ENCODE assay signal across 1 cellular context in genomic region chr10:96089670-96090462, GRCh38.
TF ChIP-seq lines count a peak whose summit lies in the region.

No MANE protein-coding gene starts in this region.

TF ChIP-seq in HepG2, 621 proteins besides CTCF, POLR2A, EP300 and RAD21 (continued from another document and continues in another):
- TF ChIP-seq ZNF574 (CRISPR knock-in tag; IDR thresholded peaks at IDR 0.05) (peak; percentile 95), NFKB2 (CRISPR knock-in tag; IDR thresholded peaks at IDR 0.05; ENCODE audit: borderline replicate concordance) (0 out of 2 replicates have a peak, but pooled peaks have one; percentile 58), KLF11 (CRISPR knock-in tag; IDR thresholded peaks at IDR 0.05) (peak; percentile 30; the same call in 1 of the 2 replicates), RFX1 (IDR thresholded peaks at IDR 0.05) (no peak), ZNF619 (CRISPR knock-in tag; IDR thresholded peaks at IDR 0.05) (peak; percentile 80; the same call in 1 of the 2 replicates), CEBPB (IDR thresholded peaks at IDR 0.05; ENCODE audit: borderline replicate concordance, low read depth, low read length) (peak; percentile 92), KAT8 (CRISPR knock-in tag; IDR thresholded peaks at IDR 0.05) (peak; percentile 99), ZGPAT (CRISPR knock-in tag; IDR thresholded peaks at IDR 0.05) (peak; percentile 91), TAF15 (IDR thresholded peaks at IDR 0.05; ENCODE audit: low read depth, low read length, poor library complexity, severe bottlenecking) (peak; percentile 57), MTA1 (CRISPR knock-in tag; IDR thresholded peaks at IDR 0.05; ENCODE audit: borderline replicate concordance) (peak; percentile 68; the same call in 1 of the 2 replicates), MXD1 (CRISPR knock-in tag; IDR thresholded peaks at IDR 0.05) (peak; percentile 45; the same call in 1 of the 2 replicates), ZNF136 (CRISPR knock-in tag; IDR thresholded peaks at IDR 0.05; ENCODE audit: low read depth) (0 out of 2 replicates have a peak, but pooled peaks have one; percentile 28), ZNF670 (CRISPR knock-in tag; IDR thresholded peaks at IDR 0.05; ENCODE audit: borderline replicate concordance) (peak; percentile 40; the same call in 1 of the 2 replicates), ZNF607 (CRISPR knock-in tag; IDR thresholded peaks at IDR 0.05; ENCODE audit: borderline replicate concordance) (no peak), KLF13 (CRISPR knock-in tag; IDR thresholded peaks at IDR 0.05) (peak; percentile 30; the same call in 1 of the 2 replicates), MTA3 (CRISPR knock-in tag; IDR thresholded peaks at IDR 0.05) (no peak), TFE3 (CRISPR knock-in tag; IDR thresholded peaks at IDR 0.05) (peak; percentile 66), IRX3 (CRISPR knock-in tag; IDR thresholded peaks at IDR 0.05; ENCODE audit: borderline replicate concordance, low read depth) (peak; percentile 75; the same call in 1 of the 2 replicates), HNRNPL (IDR thresholded peaks at IDR 0.05; ENCODE audit: low read depth, low read length) (no peak; the same call in 1 of the 2 replicates), ZNF333 (CRISPR knock-in tag; IDR thresholded peaks at IDR 0.05; ENCODE audit: borderline replicate concordance) (peak; percentile 33; the same call in 1 of the 2 replicates), PPARG (CRISPR knock-in tag; conservative IDR thresholded peaks at IDR 0.05) (no peak), RNF219 (CRISPR knock-in tag; IDR thresholded peaks at IDR 0.05) (0 out of 2 replicates have a peak, but pooled peaks have one; percentile 46), ZNF720 (CRISPR knock-in tag; IDR thresholded peaks at IDR 0.05) (no peak), CEBPZ (IDR thresholded peaks at IDR 0.05; ENCODE audit: low read length) (no peak), ATF4 (CRISPR knock-in tag; IDR thresholded peaks at IDR 0.05) (peak in 1 of 2 experiments; percentile 93; a peak in 2 of 4 replicates), PAF1 (CRISPR knock-in tag; IDR thresholded peaks at IDR 0.05) (no peak), ZNF558 (CRISPR knock-in tag; IDR thresholded peaks at IDR 0.05; ENCODE audit: borderline replicate concordance) (0 out of 2 replicates have a peak, but pooled peaks have one; percentile 26), ZNF644 (CRISPR knock-in tag; IDR thresholded peaks at IDR 0.05; ENCODE audit: low read depth) (peak; percentile 78), ATF2 (CRISPR knock-in tag; IDR thresholded peaks at IDR 0.05) (peak; percentile 84; the same call in 1 of the 2 replicates), ZSCAN9 (CRISPR knock-in tag; IDR thresholded peaks at IDR 0.05; ENCODE audit: borderline replicate concordance) (no peak; the same call in 1 of the 2 replicates), ZNF543 (CRISPR knock-in tag; IDR thresholded peaks at IDR 0.05) (no peak; the same call in 1 of the 2 replicates), KMT2B (CRISPR knock-in tag; IDR thresholded peaks at IDR 0.05) (peak; percentile 86; the same call in 1 of the 2 replicates), DNMT1 (CRISPR knock-in tag; IDR thresholded peaks at IDR 0.05) (0 out of 2 replicates have a peak, but pooled peaks have one; percentile 58), GTF3A (CRISPR knock-in tag; conservative IDR thresholded peaks at IDR 0.05) (no peak), CHD4 (IDR thresholded peaks at IDR 0.05; ENCODE audit: borderline replicate concordance, low read length) (no peak), NR2F6 (IDR thresholded peaks at IDR 0.05) (no peak; the same call in 1 of the 2 replicates), NR2F6 (CRISPR knock-in tag; IDR thresholded peaks at IDR 0.05) (peak; percentile 53), SIX4 (CRISPR knock-in tag; IDR thresholded peaks at IDR 0.05) (0 out of 2 replicates have a peak, but pooled peaks have one; percentile 57), ZBTB20 (CRISPR knock-in tag; IDR thresholded peaks at IDR 0.05; ENCODE audit: borderline replicate concordance, low read depth) (no peak), ZNF282 (IDR thresholded peaks at IDR 0.05; ENCODE audit: partially characterized antibody) (no peak), PBX2 (CRISPR knock-in tag; IDR thresholded peaks at IDR 0.05) (no peak), GABPB1 (CRISPR knock-in tag; IDR thresholded peaks at IDR 0.05) (peak; percentile 99), CBX2 (IDR thresholded peaks at IDR 0.05; ENCODE audit: low read depth, low read length) (no peak), CBX2 (CRISPR knock-in tag; IDR thresholded peaks at IDR 0.05; ENCODE audit: low read depth) (peak; percentile 49; the same call in 1 of the 2 replicates), SOX13 (IDR thresholded peaks at IDR 0.05) (0 out of 2 replicates have a peak, but pooled peaks have one; percentile 11), SOX13 (CRISPR knock-in tag; conservative IDR thresholded peaks at IDR 0.05 in 1 of 2, IDR thresholded peaks at IDR 0.05 in 1 of 2) (peak in 1 of 2 experiments; percentile 19; a peak in 1 of 4 replicates), ZZZ3 (CRISPR knock-in tag; IDR thresholded peaks at IDR 0.05; ENCODE audit: borderline replicate concordance) (peak; percentile 81; the same call in 1 of the 2 replicates), ATF5 (CRISPR knock-in tag; IDR thresholded peaks at IDR 0.05; ENCODE audit: low read depth) (peak; percentile 50; the same call in 1 of the 2 replicates), SNAPC2 (CRISPR knock-in tag; IDR thresholded peaks at IDR 0.05) (no peak), KDM3A (CRISPR knock-in tag; IDR thresholded peaks at IDR 0.05; ENCODE audit: low read depth) (peak; percentile 16), ZNF768 (CRISPR knock-in tag; IDR thresholded peaks at IDR 0.05) (0 out of 2 replicates have a peak, but pooled peaks have one; percentile 26)
